ENCODE assay signal across 25 cellular contexts in the genomic region with DNA sequence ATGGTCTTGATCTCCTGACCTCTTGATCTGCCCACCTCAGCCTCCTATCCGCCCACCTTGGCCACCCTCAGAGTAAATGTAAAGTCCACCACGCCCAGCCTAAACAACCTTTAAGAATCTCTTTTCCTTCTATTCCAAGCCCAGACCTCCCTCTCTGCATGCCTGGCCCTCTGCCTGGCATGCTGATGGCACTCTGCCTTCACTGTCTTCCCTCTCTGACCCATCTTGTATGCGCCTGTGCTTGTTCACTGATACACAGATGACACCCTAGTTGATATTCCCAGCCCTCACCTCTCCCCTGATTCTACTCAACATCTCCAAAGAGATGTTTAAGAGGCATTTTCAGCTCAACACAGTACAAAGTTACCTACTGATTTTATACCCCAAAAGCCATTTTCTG.
"Had no signal": no experiment of that assay in that cellular context is flagged by ENCODE, and none has a peak within 500 bp of the region (broad histone marks: within the 10 kb centered on the region; RNA-seq: fewer than 3 reads in every experiment).

No MANE protein-coding gene starts in this region.

- FAIRE-seq: small intestine, urothelium cell line had no signal

- DNase-seq: occipital lobe; ovary; posterior cingulate gyrus; psoas muscle; right cardiac atrium; right lobe of liver; sigmoid colon; small intestine; stimulated activated CD4-positive, alpha-beta T cell treated with anti-CD3 and anti-CD28 coated beads, Interleukin-15, amount 100 ng/mL, for 24 hours; stimulated activated CD4-positive, alpha-beta T cell treated with anti-CD3 and anti-CD28 coated beads, Interleukin-2, amount 100 ng/mL, for 24 hours; stimulated activated CD4-positive, alpha-beta T cell treated with anti-CD3 and anti-CD28 coated beads, Interleukin-2, amount 100 ng/mL, for 48 hours; stimulated activated CD4-positive, alpha-beta T cell treated with anti-CD3 and anti-CD28 coated beads, Interleukin-4, amount 100 ng/mL, for 24 hours; stimulated activated naive B cell treated with anti-CD40 and anti-IgM and Interleukin-4, amounts not matched to agents 10 μg/mL and 1 μg/mL and 100 μg/mL, for 72 hours; stimulated activated naive CD4-positive, alpha-beta T cell treated with Interleukin-2 at 50 U/mL for 16 hours; stomach; thyroid gland; trophoblast cell; upper lobe of left lung had no signal

- H3K36me3 ChIP-seq: neural progenitor cell, ovary, right lobe of liver, sigmoid colon, stomach, thoracic aorta, thyroid gland, tibial nerve, upper lobe of left lung, vagina had no signal

- H3K9me3 ChIP-seq: ovary, psoas muscle, right lobe of liver, sigmoid colon, stomach, thoracic aorta, thyroid gland, tibial nerve, upper lobe of left lung, vagina had no signal

- ATAC-seq: psoas muscle; right cardiac atrium; right lobe of liver; stimulated activated effector memory CD8-positive, alpha-beta T cell treated with anti-CD3 and anti-CD28 coated beads, Interleukin-12 subunit alpha, Interleukin-12 subunit beta, amount 100 ng/mL, for 72 hours; stimulated activated naive B cell treated with anti-CD40 and anti-IgM and Interleukin-4, amounts not matched to agents 10 μg/mL and 1 μg/mL and 100 μg/mL, for 72 hours had no signal

- H3K79me2 ChIP-seq: parathyroid adenoma had no signal

- H3K4me1 ChIP-seq: parathyroid adenoma, psoas muscle, right lobe of liver, sigmoid colon, thyroid gland, upper lobe of left lung, vagina had no signal

- H2AFZ ChIP-seq: neural progenitor cell, parathyroid adenoma had no signal

- H3K4me2 ChIP-seq: neural progenitor cell had no signal

- H3K27me3 ChIP-seq: neural progenitor cell, ovary, right lobe of liver, sigmoid colon, thyroid gland, upper lobe of left lung, vagina had no signal

- H3K27ac ChIP-seq: neural progenitor cell, ovary, parathyroid adenoma, psoas muscle, right lobe of liver, sigmoid colon, stomach, thoracic aorta, thyroid gland, tibial nerve, upper lobe of left lung, vagina had no signal

- H3K9ac ChIP-seq: neural progenitor cell, parathyroid adenoma had no signal

- H3K4me3 ChIP-seq: neural progenitor cell, ovary, psoas muscle, right lobe of liver, sigmoid colon, stomach, thoracic aorta, thyroid gland, tibial nerve, upper lobe of left lung, vagina had no signal
